13 cellular contexts compared by ENCODE assay signal in the genomic region with DNA sequence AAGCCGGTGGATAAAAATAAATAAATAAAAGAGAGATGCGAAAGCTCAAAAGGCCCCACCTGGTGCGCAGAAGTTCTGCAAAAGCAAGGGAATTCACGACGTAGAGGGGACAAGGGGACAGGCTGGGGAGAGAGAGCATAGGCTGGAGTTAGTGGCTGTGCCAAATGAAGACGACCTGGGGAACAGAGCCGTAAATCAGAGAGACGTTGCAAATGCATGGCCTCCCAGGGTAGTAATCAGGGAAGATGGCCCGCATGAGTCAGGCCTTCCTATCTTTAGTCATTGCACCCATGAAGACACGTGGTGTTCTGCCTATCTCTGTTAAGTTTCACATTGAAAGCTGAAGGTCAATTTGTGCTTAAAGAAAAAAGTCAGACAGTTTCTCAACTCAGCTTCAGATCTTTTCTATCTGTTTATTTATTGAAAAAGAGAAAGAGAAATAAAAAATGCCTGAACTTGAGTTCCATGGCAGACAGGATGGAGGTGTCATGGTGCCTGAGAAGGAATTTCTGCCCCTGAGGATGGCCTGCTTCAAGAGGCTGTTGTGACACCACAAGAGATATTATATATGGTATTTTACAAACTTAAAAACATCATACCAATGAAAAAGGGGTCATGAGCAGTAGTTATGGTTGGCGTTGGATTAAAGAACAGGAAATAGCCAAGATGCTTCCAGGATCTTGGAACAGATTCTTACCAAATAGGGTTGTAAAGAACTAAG.
DNase-seq lines count a peak whose midpoint lies in the region; ATAC-seq and TF ChIP-seq lines count a peak whose summit lies in the region.
"Had no signal": no experiment of that assay in that cellular context is flagged by ENCODE, and none has a peak within 500 bp of the region (broad histone marks: within the 10 kb centered on the region; RNA-seq: fewer than 3 reads in every experiment).

No MANE protein-coding gene starts in this region.

- no peaks in the 10 kb centered on the region for H3K36me3 ChIP-seq in ascending aorta
- H3K36me3 ChIP-seq in vagina: no peaks in the 10 kb centered on the region

- H3K4me1 Mint-ChIP-seq in stimulated activated naive B cell treated with anti-CD40 and anti-IgM and Interleukin-4, amounts not matched to agents 10 μg/mL and 1 μg/mL and 100 μg/mL, for 72 hours: no peaks in the 10 kb centered on the region
- H3K4me1 Mint-ChIP-seq: naive B cell had no signal

- no peaks in the 10 kb centered on the region for H3K27me3 Mint-ChIP-seq in stimulated activated naive B cell treated with anti-CD40 and anti-IgM and Interleukin-4, amounts not matched to agents 10 μg/mL and 1 μg/mL and 100 μg/mL, for 72 hours

- H3K27ac ChIP-seq in ascending aorta (peak overlapping the region; percentile 50 to 66), vagina (peak overlapping the region; percentile 42)

- H3K4me3 Mint-ChIP-seq in stimulated activated naive B cell treated with anti-CD40 and anti-IgM and Interleukin-4, amounts not matched to agents 10 μg/mL and 1 μg/mL and 100 μg/mL, for 72 hours: no peak overlapping the region
- H3K4me3 Mint-ChIP-seq: activated T-helper 1 cell treated with anti-CD3 and anti-CD28 coated beads, Interleukin-12 subunit alpha, Interleukin-12 subunit beta, Interleukin-2, Interleukin-4 antibody, amounts not matched to agents 30 ng/mL and 10 ng/mL and 1 ng/mL, durations not matched to agents 14 hours and 24 hours and 36 hours; naive B cell had no signal

- H3K4me1 ChIP-seq in ascending aorta (peaks cover 0 to 7% of the 10 kb centered on the region in 2 donors), vagina (peaks cover 38% of the 10 kb centered on the region)

- peaks cover 0 to 2% of the 10 kb centered on the region in 2 donors for H3K9me3 Mint-ChIP-seq in stimulated activated naive B cell treated with anti-CD40 and anti-IgM and Interleukin-4, amounts not matched to agents 10 μg/mL and 1 μg/mL and 100 μg/mL, for 72 hours
- H3K9me3 Mint-ChIP-seq: activated T-helper 1 cell treated with anti-CD3 and anti-CD28 coated beads, Interleukin-12 subunit alpha, Interleukin-12 subunit beta, Interleukin-2, Interleukin-4 antibody, amounts not matched to agents 30 ng/mL and 10 ng/mL and 1 ng/mL, durations not matched to agents 14 hours and 24 hours and 36 hours had no signal

- H3K27me3 ChIP-seq in ascending aorta (no peaks in the 10 kb centered on the region), vagina (no peaks in the 10 kb centered on the region)

- H3K27ac Mint-ChIP-seq in stimulated activated naive B cell treated with anti-CD40 and anti-IgM and Interleukin-4, amounts not matched to agents 10 μg/mL and 1 μg/mL and 100 μg/mL, for 72 hours: no peak overlapping the region
- H3K27ac Mint-ChIP-seq: activated T-helper 1 cell treated with anti-CD3 and anti-CD28 coated beads, Interleukin-12 subunit alpha, Interleukin-12 subunit beta, Interleukin-2, Interleukin-4 antibody, amounts not matched to agents 30 ng/mL and 10 ng/mL and 1 ng/mL, durations not matched to agents 14 hours and 24 hours and 36 hours; naive B cell had no signal

- TF ChIP-seq CTCF in ascending aorta (IDR thresholded peaks at IDR 0.05): no peak
- TF ChIP-seq CTCF in vagina (IDR thresholded peaks at IDR 0.05): no peak

- H3K36me3 Mint-ChIP-seq in stimulated activated naive B cell treated with anti-CD40 and anti-IgM and Interleukin-4, amounts not matched to agents 10 μg/mL and 1 μg/mL and 100 μg/mL, for 72 hours: no peaks in the 10 kb centered on the region
- H3K36me3 Mint-ChIP-seq: naive B cell had no signal

- DNase-seq in stimulated activated CD4-positive, alpha-beta T cell treated with anti-CD3 and anti-CD28 coated beads, Interleukin-15, amount 100 ng/mL, for 24 hours: peak; percentile 24
- DNase-seq in stimulated activated CD4-positive, alpha-beta T cell treated with anti-CD3 and anti-CD28 coated beads, Interleukin-4, amount 100 ng/mL, for 24 hours: no peak
- DNase-seq in ascending aorta (ENCODE audit: low spot score in 2 of 2) (no peak), iPS-NIHi7 (ENCODE audit: extremely low spot score) (peak; percentile 48), vagina (ENCODE audit: extremely low spot score in 2 of 2) (no peak), NCI-H748 treated with DMSO at 0.1 percent for 48 hours (lab: John Stamatoyannopoulos, UW) (no peak)
- no peak for DNase-seq in stimulated activated naive B cell treated with anti-CD40 and anti-IgM and Interleukin-4, amounts not matched to agents 10 μg/mL and 1 μg/mL and 100 μg/mL, for 72 hours
- DNase-seq: GDM1, kidney glomerular epithelial cell, naive B cell, NCI-H524 treated with DMSO at 0.1 percent for 48 hours had no signal

- H3K4me3 ChIP-seq in ascending aorta (no peak overlapping the region), vagina (no peak overlapping the region)

- TF ChIP-seq POLR2A in vagina (IDR thresholded peaks at IDR 0.05): no peak

- no peaks in the 10 kb centered on the region for H3K9me3 ChIP-seq in ascending aorta
- no peaks in the 10 kb centered on the region for H3K9me3 ChIP-seq in vagina

- intact Hi-C loops in ascending aorta (cut with DNase I) (no loop called here), vagina (cut with DNase I) (no loop called here)

- no peak for ATAC-seq in HG03354 (IDR thresholded peaks at IDR 0.05; ENCODE audit: poor library complexity, severe bottlenecking, unreplicated experiment)
- no peak for ATAC-seq in stimulated activated naive B cell treated with anti-CD40 and anti-IgM and Interleukin-4, amounts not matched to agents 10 μg/mL and 1 μg/mL and 100 μg/mL, for 72 hours (replicated peaks)

Comparison
In these comparisons a context has a peak if more than half of its experiments do, and no peak if none do; other contexts are left out.
1. DNase-seq: peak in stimulated activated CD4-positive, alpha-beta T cell treated with anti-CD3 and anti-CD28 coated beads, Interleukin-15, amount 100 ng/mL, for 24 hours (single experiment) and iPS-NIHi7 (single experiment); none in stimulated activated CD4-positive, alpha-beta T cell treated with anti-CD3 and anti-CD28 coated beads, Interleukin-4, amount 100 ng/mL, for 24 hours (single experiment), ascending aorta (0 of 2), vagina (0 of 2), stimulated activated naive B cell treated with anti-CD40 and anti-IgM and Interleukin-4, amounts not matched to agents 10 μg/mL and 1 μg/mL and 100 μg/mL, for 72 hours (single experiment) and NCI-H748 treated with DMSO at 0.1 percent for 48 hours (single experiment).